In the genomic region with DNA sequence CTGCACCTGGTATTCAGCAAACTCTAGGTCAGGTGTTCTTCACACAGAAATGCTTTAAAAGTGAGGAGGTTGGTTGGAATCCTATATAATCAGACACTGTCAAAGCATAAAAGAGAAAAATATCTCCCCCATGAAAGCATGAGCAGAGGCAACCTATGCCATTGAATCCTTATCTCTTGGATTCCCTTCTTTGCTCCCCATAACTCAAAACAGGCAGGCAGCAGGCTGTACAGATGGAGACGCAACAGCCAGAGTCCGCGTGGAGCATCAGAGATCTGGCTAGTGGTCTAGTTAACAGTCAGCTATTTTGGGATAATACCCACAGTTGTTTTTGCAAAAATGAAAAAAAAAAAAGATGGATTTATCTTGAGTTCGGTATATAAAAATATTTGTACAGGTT, we compare ENCODE assay signal across 15 cellular contexts.
DNase-seq lines count a peak whose midpoint lies in the region; ATAC-seq and TF ChIP-seq lines count a peak whose summit lies in the region.
"Had no signal": no experiment of that assay in that cellular context is flagged by ENCODE, and none has a peak within 500 bp of the region (broad histone marks: within the 10 kb centered on the region; RNA-seq: fewer than 3 reads in every experiment).

No MANE protein-coding gene starts in this region.

- H3K27me3 Mint-ChIP-seq in osteocyte (ENCODE audit: unreplicated experiment): no peaks in the 10 kb centered on the region
- H3K27me3 Mint-ChIP-seq: CD4-positive, alpha-beta T cell had no signal

- H3K4me3 Mint-ChIP-seq in osteocyte (ENCODE audit: unreplicated experiment): peak overlapping the region; percentile 63
- H3K4me3 Mint-ChIP-seq: CD4-positive, alpha-beta T cell had no signal

- no peaks in the 10 kb centered on the region for H3K36me3 ChIP-seq in BE2C

- peaks cover 28% of the 10 kb centered on the region for H3K4me1 Mint-ChIP-seq in osteocyte (ENCODE audit: unreplicated experiment)

- TF ChIP-seq CTCF in BE2C (IDR thresholded peaks at IDR 0.05; ENCODE audit: low read depth, low read length) (no peak), osteocyte (IDR thresholded peaks at IDR 0.05) (no peak)

- no peaks in the 10 kb centered on the region for H3K36me3 Mint-ChIP-seq in osteocyte (ENCODE audit: unreplicated experiment)

- H3K9me3 Mint-ChIP-seq in osteocyte (ENCODE audit: unreplicated experiment): no peaks in the 10 kb centered on the region

- H3K4me3 ChIP-seq in BE2C (ENCODE audit: low read depth, low read length): no peak overlapping the region
- H3K4me3 ChIP-seq: GM12878 had no signal

- no peaks in the 10 kb centered on the region for H3K27me3 ChIP-seq in BE2C

- DNase-seq in BE2C (peak; percentile 45), NCI-H146 (lab: John Stamatoyannopoulos, UW) (peak; percentile 42), osteocyte (ENCODE audit: extremely low spot score, unreplicated experiment) (no peak), NCI-H2029 treated with DMSO at 0.1 percent for 48 hours (lab: John Stamatoyannopoulos, UW) (no peak), kidney glomerular epithelial cell (lab: John Stamatoyannopoulos, UW) (no peak)
- DNase-seq in activated CD8-positive, alpha-beta memory T cell treated with anti-CD3 and anti-CD28 coated beads, Interleukin-2, amount 50 U/mL, for 48 hours: no peak
- DNase-seq: 8988T; ACHN; C1 segment of cervical spinal cord; Calu3; CD4-positive, alpha-beta T cell; DMS 273 treated with DMSO at 0.1 percent for 48 hours had no signal

- no peak for ATAC-seq in SK-N-SH treated with all-trans-retinoic acid at 6 μM for 48 hours
- ATAC-seq: GM12878, HCT116 had no signal

- H3K4me1 ChIP-seq in BE2C: 0 out of 2 replicates have a peak, but pooled peaks cover 3% of the 10 kb centered on the region

- H3K9me3 ChIP-seq in BE2C: no peaks in the 10 kb centered on the region

- H3K27ac Mint-ChIP-seq in osteocyte (ENCODE audit: unreplicated experiment): peak overlapping the region; percentile 85
- H3K27ac Mint-ChIP-seq: CD4-positive, alpha-beta T cell had no signal

TF ChIP-seq in SK-N-SH treated with all-trans-retinoic acid at 6 μM for 48 hours, 23 proteins besides CTCF, POLR2A, EP300 and RAD21:
- TF ChIP-seq TCF4 (CRISPR knock-in tag; IDR thresholded peaks at IDR 0.05; ENCODE audit: borderline replicate concordance) (0 out of 2 replicates have a peak, but pooled peaks have one; percentile 35), ZFP30 (CRISPR knock-in tag; IDR thresholded peaks at IDR 0.05) (no peak), ZNF70 (CRISPR knock-in tag; IDR thresholded peaks at IDR 0.05) (no peak)

Comparison
In these comparisons a context has a peak if more than half of its experiments do, and no peak if none do; other contexts are left out.
1. DNase-seq: peak in BE2C (single experiment) and NCI-H146 (single experiment); none in osteocyte (single experiment), NCI-H2029 treated with DMSO at 0.1 percent for 48 hours (single experiment), kidney glomerular epithelial cell (single experiment) and activated CD8-positive, alpha-beta memory T cell treated with anti-CD3 and anti-CD28 coated beads, Interleukin-2, amount 50 U/mL, for 48 hours (single experiment).